8 cellular contexts compared by ENCODE assay signal in the genomic region with DNA sequence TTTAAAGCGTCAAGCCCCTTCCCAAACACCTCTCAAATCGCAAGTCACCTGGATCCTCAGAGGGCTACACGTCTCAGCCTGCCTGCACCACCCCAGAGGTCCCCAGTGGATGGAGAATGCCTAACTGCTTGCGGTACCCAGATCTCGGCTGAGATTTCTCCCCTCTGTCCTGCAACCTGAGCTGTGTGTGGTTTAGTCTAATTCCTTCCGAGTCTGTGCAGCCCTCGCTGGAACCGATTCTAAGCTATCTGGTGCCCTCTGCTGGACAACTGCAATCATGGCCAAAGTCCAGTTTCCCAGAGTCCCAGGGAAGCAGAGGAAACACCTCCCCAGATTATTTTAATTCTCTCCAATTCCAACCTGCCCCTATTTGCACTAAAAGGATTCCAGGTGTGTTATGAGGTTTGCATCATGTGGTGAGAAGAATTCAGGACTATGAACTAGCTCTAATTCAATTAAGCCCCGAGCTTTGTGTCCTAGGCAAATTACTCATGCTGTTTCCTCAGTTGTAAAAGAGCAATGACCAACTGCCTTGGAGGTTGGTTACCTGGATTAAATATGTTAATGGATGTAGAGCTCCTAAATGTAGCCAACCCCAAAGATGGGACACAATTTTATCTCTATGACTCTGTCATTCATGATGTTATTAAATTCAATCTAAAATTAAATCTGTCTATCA.
DNase-seq lines count a peak whose midpoint lies in the region; ATAC-seq lines count a peak whose summit lies in the region.

No MANE protein-coding gene starts in this region.

- DNase-seq in Right ventricle myocardium inferior (ENCODE audit: missing footprints): no peak
- DNase-seq in cardiac septum (ENCODE audit: low spot score): no peak
- DNase-seq in NCI-H345 treated with DMSO at 0.1 percent for 48 hours (lab: John Stamatoyannopoulos, UW; ENCODE audit: unreplicated experiment): peak; percentile 45
- peak; percentile 48 for DNase-seq in activated CD4-positive, alpha-beta T cell treated with anti-CD3 and anti-CD28 coated beads, Interleukin-2, amount 50 U/mL, for 1 hour
- peak; percentile 80 for DNase-seq in ecto neural progenitor cell (ENCODE audit: low spot score)
- DNase-seq in medulla oblongata (ENCODE audit: extremely low spot score): peak; percentile 87
- peak; percentile 5 to 12 for DNase-seq in stimulated activated CD8-positive, alpha-beta memory T cell treated with anti-CD3 and anti-CD28 coated beads, Interleukin-2, amount 100 ng/mL, for 1 hour (ENCODE audit: low read depth in 2 of 2)

- ATAC-seq in Right ventricle myocardium inferior (peak; percentile 54), HG03060 (IDR thresholded peaks at IDR 0.05; ENCODE audit: low read depth, unreplicated experiment) (peak; percentile 44)

- intact Hi-C loops in Right ventricle myocardium inferior (cut with DNase I) (loop anchor here (5.0 kb wide), 1 partner anchor 1297 kb away; no protein-coding TSS in a partner anchor), cardiac septum (cut with DNase I) (loop anchor here (10.0 kb wide), 1 partner anchor 1300 kb away; no protein-coding TSS in a partner anchor)

Comparison
In these comparisons a context has a peak if more than half of its experiments do, and no peak if none do; other contexts are left out.
1. DNase-seq: peak in NCI-H345 treated with DMSO at 0.1 percent for 48 hours (single experiment), activated CD4-positive, alpha-beta T cell treated with anti-CD3 and anti-CD28 coated beads, Interleukin-2, amount 50 U/mL, for 1 hour (single experiment), ecto neural progenitor cell (single experiment), medulla oblongata (single experiment) and stimulated activated CD8-positive, alpha-beta memory T cell treated with anti-CD3 and anti-CD28 coated beads, Interleukin-2, amount 100 ng/mL, for 1 hour (2 of 2); none in Right ventricle myocardium inferior (single experiment) and cardiac septum (single experiment).